ENCODE assay signal across 8 cellular contexts in the genomic region with DNA sequence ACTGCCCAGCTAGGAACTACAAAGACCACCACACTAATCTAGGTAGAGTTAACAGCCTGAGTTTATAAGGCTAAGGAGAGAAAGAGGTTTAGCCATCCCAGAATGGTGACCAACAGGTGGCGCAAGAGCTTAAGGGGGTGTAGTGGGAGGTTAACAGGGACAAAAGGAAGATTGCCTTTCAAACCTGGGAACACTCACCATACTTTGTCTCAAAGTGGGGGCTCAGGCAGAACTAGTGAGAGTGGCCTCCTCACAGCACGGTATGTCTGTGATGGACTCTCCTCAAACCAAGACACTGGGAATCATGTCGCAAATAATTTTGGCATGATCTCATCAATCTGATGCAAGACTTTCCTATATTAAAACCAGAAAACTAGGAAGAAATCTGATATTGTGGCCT.
DNase-seq lines count a peak whose midpoint lies in the region; ATAC-seq lines count a peak whose summit lies in the region.

No MANE protein-coding gene starts in this region.

- DNase-seq in NCI-H510A treated with DMSO at 0.1 percent for 48 hours (lab: John Stamatoyannopoulos, UW): peak; percentile 34
- no peak for DNase-seq in NCI-H510A (lab: John Stamatoyannopoulos, UW)
- DNase-seq in NCI-H82 treated with DMSO at 0.1 percent for 48 hours (lab: John Stamatoyannopoulos, UW; ENCODE audit: unreplicated experiment): peak; percentile 43
- peak; percentile 52 for DNase-seq in activated T-cell treated with anti-CD3 and anti-CD28 coated beads for 24 hours (ENCODE audit: low read depth)
- peak; percentile 75 for DNase-seq in fibroblast of peridontal ligament (ENCODE audit: extremely low read depth)
- DNase-seq in stimulated activated CD4-positive, alpha-beta T cell treated with anti-CD3 and anti-CD28 coated beads, Interleukin-12 subunit alpha, Interleukin-12 subunit beta, amount 100 ng/mL, for 24 hours (ENCODE audit: low read depth in 2 of 2): peak; percentile 28 to 60
- DNase-seq in DMS114 treated with DMSO at 0.1 percent for 48 hours (lab: John Stamatoyannopoulos, UW; ENCODE audit: unreplicated experiment): no peak

- ATAC-seq in HG02798 (IDR thresholded peaks at IDR 0.05; ENCODE audit: poor library complexity, unreplicated experiment): no peak

Comparison
In these comparisons a context has a peak if more than half of its experiments do, and no peak if none do; other contexts are left out.
1. DNase-seq: peak in NCI-H510A treated with DMSO at 0.1 percent for 48 hours (single experiment), NCI-H82 treated with DMSO at 0.1 percent for 48 hours (single experiment), activated T-cell treated with anti-CD3 and anti-CD28 coated beads for 24 hours (single experiment), fibroblast of peridontal ligament (single experiment) and stimulated activated CD4-positive, alpha-beta T cell treated with anti-CD3 and anti-CD28 coated beads, Interleukin-12 subunit alpha, Interleukin-12 subunit beta, amount 100 ng/mL, for 24 hours (2 of 2); none in NCI-H510A (single experiment) and DMS114 treated with DMSO at 0.1 percent for 48 hours (single experiment).